19 cellular contexts compared by ENCODE assay signal in genomic region chr11:114782650-114783310, GRCh38.
"Had no signal": no experiment of that assay in that cellular context is flagged by ENCODE, and none has a peak within 500 bp of the region (broad histone marks: within the 10 kb centered on the region; RNA-seq: fewer than 3 reads in every experiment).

No MANE protein-coding gene starts in this region.

- H3K4me3 ChIP-seq: coronary artery, left ventricle myocardium inferior, lower lobe of right lung, prostate gland, stomach, thoracic aorta, transverse colon had no signal

- H3K36me3 ChIP-seq: left ventricle myocardium inferior, lower lobe of right lung, prostate gland, stomach, thoracic aorta, transverse colon had no signal

- H3K79me2 ChIP-seq: parathyroid adenoma had no signal

- H3K9me3 ChIP-seq: left ventricle myocardium inferior, lower lobe of right lung, prostate gland, stomach, thoracic aorta, transverse colon had no signal

- H3K27me3 ChIP-seq: transverse colon had no signal

- H2AFZ ChIP-seq: parathyroid adenoma had no signal

- H3K27ac ChIP-seq: coronary artery, left ventricle myocardium inferior, lower lobe of right lung, parathyroid adenoma, prostate gland, stomach, thoracic aorta, transverse colon had no signal

- ATAC-seq: lower lobe of right lung, sciatic nerve had no signal

- H3K9ac ChIP-seq: parathyroid adenoma had no signal

- DNase-seq: effector CD4-positive, alpha-beta T cell; endodermal cell; erythroblast; foreskin melanocyte; head of caudate nucleus; hypothalamus; left ventricle myocardium inferior; lower lobe of right lung; stimulated activated CD4-positive, alpha-beta T cell treated with anti-CD3 and anti-CD28 coated beads, Interleukin-2, amount 100 ng/mL, for 24 hours; stimulated activated CD4-positive, alpha-beta T cell treated with anti-CD3 and anti-CD28 coated beads, Interleukin-4, amount 100 ng/mL, for 4 hours; stimulated activated naive CD4-positive, alpha-beta T cell; stomach; substantia nigra; transverse colon had no signal

- H3K4me1 ChIP-seq: left ventricle myocardium inferior, lower lobe of right lung, parathyroid adenoma, prostate gland, stomach had no signal
